Comparison of ENCODE assay signal across 8 cellular contexts in the genomic region with DNA sequence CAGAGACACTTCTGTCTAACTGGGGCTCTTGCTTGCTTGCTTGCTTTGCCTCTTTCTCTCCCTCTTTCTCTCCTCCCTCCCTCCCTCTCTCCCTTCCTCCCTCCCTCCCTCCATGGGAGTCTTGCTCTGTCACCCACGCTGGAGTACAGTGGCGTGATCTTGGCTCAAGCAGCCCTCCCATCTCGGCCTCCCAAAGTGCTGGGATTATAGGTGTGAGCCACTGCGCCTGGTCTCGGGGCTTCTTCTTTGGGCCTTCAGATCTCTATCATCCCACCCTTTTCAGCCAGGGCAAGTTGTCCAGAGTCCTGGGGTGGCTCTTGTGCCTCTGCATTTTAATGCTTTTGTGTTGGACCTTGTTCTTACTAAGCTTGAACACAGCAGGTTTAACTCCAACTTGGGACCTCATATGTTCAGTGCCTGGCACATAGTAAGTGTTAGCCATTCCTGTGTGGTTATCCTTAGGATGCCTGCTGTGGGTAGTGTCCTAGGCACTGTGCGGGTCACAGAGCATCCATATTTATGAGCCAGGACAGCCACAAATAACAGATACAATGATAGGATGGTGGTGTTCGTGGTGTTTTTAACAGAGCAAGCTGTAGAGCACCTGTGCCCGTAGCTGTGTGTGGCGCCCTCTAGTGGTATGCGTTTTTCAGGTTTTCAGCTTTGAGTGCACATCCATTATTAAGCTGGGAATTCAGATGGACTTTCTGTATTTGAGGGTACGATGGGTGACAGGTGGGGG.
DNase-seq lines count a peak whose midpoint lies in the region; ATAC-seq, FAIRE-seq and TF ChIP-seq lines count a peak whose summit lies in the region.

No MANE protein-coding gene starts in this region.

- CTCF ChIA-PET in MCF 10A (lab: Yijun Ruan, JAX), result interaction anchor here (0.6 to 13.4 kb wide), 45 partner anchors 9 to 627 kb away, joined by 3 to 369 read pairs (median 7); no protein-coding TSS in a partner anchor

- BruUV-seq in MCF 10A (replicated peaks; lab: Mats Ljungman, UMichigan), result no TSS peak

- H3K27ac ChIP-seq in WERI-Rb-1, result no peak overlapping the region

- H3K4me3 ChIP-seq in GM12864 (ENCODE audit: low read depth, low read length) (no peak overlapping the region), WERI-Rb-1 (ENCODE audit: low read depth, low read length) (no peak overlapping the region)

- POLR2A ChIA-PET in MCF 10A (lab: Yijun Ruan, JAX), result interaction anchor here (0.5 to 1.7 kb wide), 5 partner anchors 30 to 1685 kb away, joined by 3 to 10 read pairs (median 7); no protein-coding TSS in a partner anchor

- ATAC-seq in GM21576 (IDR thresholded peaks at IDR 0.05; ENCODE audit: unreplicated experiment), result no peak

- H3K27me3 ChIP-seq in WERI-Rb-1 (ENCODE audit: insufficient read depth, low read depth, severe bottlenecking), result no peaks in the 10 kb centered on the region

- peak; percentile 81 for FAIRE-seq in islet of Langerhans (lab: Jason Lieb, UNC)

- no peaks in the 10 kb centered on the region for H3K4me1 Mint-ChIP-seq in MCF 10A (ENCODE audit: insufficient read depth, unreplicated experiment)

- peak; percentile 89 for TF ChIP-seq CTCF in GM12864 (IDR thresholded peaks at IDR 0.05; ENCODE audit: low read depth, low read length, missing control alignments)
- TF ChIP-seq CTCF in WERI-Rb-1 (IDR thresholded peaks at IDR 0.05; ENCODE audit: low read depth, low read length), result peak; percentile 80
- peak; percentile 85 for TF ChIP-seq CTCF in MCF 10A (IDR thresholded peaks at IDR 0.05; ENCODE audit: unreplicated experiment)

- H3K27me3 Mint-ChIP-seq in MCF 10A (ENCODE audit: insufficient read depth, unreplicated experiment), result no peaks in the 10 kb centered on the region

- peaks cover 40% of the 10 kb centered on the region for H3K36me3 Mint-ChIP-seq in MCF 10A (ENCODE audit: insufficient read depth, unreplicated experiment)

- H3K4me3 Mint-ChIP-seq in MCF 10A (ENCODE audit: unreplicated experiment), result no peak overlapping the region

- no peaks in the 10 kb centered on the region for H3K9me3 Mint-ChIP-seq in MCF 10A (ENCODE audit: unreplicated experiment)

- no peak overlapping the region for H3K27ac Mint-ChIP-seq in MCF 10A (ENCODE audit: low read depth, unreplicated experiment)

- H3K9me3 ChIP-seq in WERI-Rb-1 (ENCODE audit: severe bottlenecking), result no peaks in the 10 kb centered on the region

- H3K36me3 ChIP-seq in WERI-Rb-1, result peaks cover 58% of the 10 kb centered on the region

- DNase-seq in GM12864 (ENCODE audit: low read depth) (no peak), NCI-H1092 (lab: John Stamatoyannopoulos, UW) (peak; percentile 47), WERI-Rb-1 (peak; percentile 75), MCF 10A (ENCODE audit: unreplicated experiment) (peak; percentile 78), posterior vena cava (ENCODE audit: low spot score) (no peak)
- DNase-seq in stimulated activated CD4-positive, alpha-beta T cell treated with anti-CD3 and anti-CD28 coated beads, Interleukin-2, amount 100 ng/mL, for 24 hours, result peak; percentile 74 to 81

- intact Hi-C loops in MCF 10A (cut with micrococcal nuclease), result loop anchor here (1.0 kb wide), 2 partner anchors 74 to 297 kb away; no protein-coding TSS in a partner anchor
- intact Hi-C loops in posterior vena cava (cut with DNase I), result loop anchor here (10.0 kb wide), 2 partner anchors 286 to 296 kb away; no protein-coding TSS in a partner anchor

Comparison
In these comparisons a context has a peak if more than half of its experiments do, and no peak if none do; other contexts are left out.
1. DNase-seq: peak in NCI-H1092 (single experiment), WERI-Rb-1 (single experiment), MCF 10A (single experiment) and stimulated activated CD4-positive, alpha-beta T cell treated with anti-CD3 and anti-CD28 coated beads, Interleukin-2, amount 100 ng/mL, for 24 hours (2 of 2); none in GM12864 (single experiment) and posterior vena cava (single experiment).
2. Peak in every context shown above with its lines, with median percentiles within 50 percentile points of each other: CTCF ChIP-seq.